Comparison of ENCODE assay signal across 26 cellular contexts in genomic region chr4:24279492-24279891, GRCh38.
DNase-seq lines count a peak whose midpoint lies in the region; ATAC-seq, FAIRE-seq and TF ChIP-seq lines count a peak whose summit lies in the region.
"Had no signal": no experiment of that assay in that cellular context is flagged by ENCODE, and none has a peak within 500 bp of the region (broad histone marks: within the 10 kb centered on the region; RNA-seq: fewer than 3 reads in every experiment).

No MANE protein-coding gene starts in this region.

- CTCF ChIA-PET in HepG2 (lab: Yijun Ruan, JAX; ENCODE audit: low intra/inter-chr PET ratio, low total read pairs) = no interaction called here

- H3K4me2 ChIP-seq in HepG2 (ENCODE audit: low read depth, low read length) = no peak overlapping the region
- H3K4me2 ChIP-seq: SK-N-SH had no signal

- TF ChIP-seq POLR2A in HepG2 (IDR thresholded peaks at IDR 0.05; ENCODE audit: insufficient read depth in 1 of 2, low read depth in 2 of 2, low read length in 2 of 2) = no peak

- H3K27me3 ChIP-seq in liver (ENCODE audit: control insufficient read depth in 4 of 4, insufficient read depth in 4 of 4, low read length in 3 of 4) (no peaks in the 10 kb centered on the region), HepG2 (ENCODE audit: control insufficient read depth in 1 of 2, insufficient read depth in 2 of 2, low read length in 2 of 2) (no peaks in the 10 kb centered on the region), heart right ventricle (no peaks in the 10 kb centered on the region), skeletal muscle tissue (ENCODE audit: control insufficient read depth in 3 of 3, insufficient read depth in 3 of 3, low read length in 3 of 3) (no peaks in the 10 kb centered on the region)

- TF ChIP-seq RAD21 in liver (IDR thresholded peaks at IDR 0.05) = no peak
- TF ChIP-seq RAD21 in HepG2 (CRISPR knock-in tag; IDR thresholded peaks at IDR 0.05) = no peak

- no peak overlapping the region for H2AFZ ChIP-seq in HepG2 (ENCODE audit: low read length)

- no TSS peak for BruUV-seq in HepG2 (replicated peaks; lab: Mats Ljungman, UMichigan)

- peaks cover 0 to 22% (median 15%) of the 10 kb centered on the region in 4 donors for H3K4me1 ChIP-seq in liver (ENCODE audit: control insufficient read depth in 4 of 4, insufficient read depth in 4 of 4, low read length in 3 of 4)
- H3K4me1 ChIP-seq in HepG2 (ENCODE audit: insufficient read depth, low read length) = no peaks in the 10 kb centered on the region
- H3K4me1 ChIP-seq in heart right ventricle = peaks cover 0 to 4% (median 0%) of the 10 kb centered on the region in 9 donors
- peaks cover 5 to 12% (median 5%) of the 10 kb centered on the region in 3 donors for H3K4me1 ChIP-seq in skeletal muscle tissue (ENCODE audit: control insufficient read depth in 3 of 3, insufficient read depth in 3 of 3, low read length in 3 of 3)

- H3K27ac ChIP-seq in liver (ENCODE audit: low read depth in 1 of 2, low read length in 2 of 2) (peak overlapping the region; percentile 73 to 86), HepG2 (ENCODE audit: extremely low read length, insufficient read depth, low read length) (no peak overlapping the region), heart right ventricle (peak overlapping the region in 4 of 10 donors; percentile 18 to 42 (median 24)), skeletal muscle tissue (ENCODE audit: low read depth, low read length) (no peak overlapping the region)
- H3K27ac ChIP-seq: HL-60 had no signal

- TF ChIP-seq EP300 in HepG2 (IDR thresholded peaks at IDR 0.05; ENCODE audit: low read depth in 2 of 2, low read length in 2 of 2) = no peak
- no peak for TF ChIP-seq EP300 in HepG2 (CRISPR knock-in tag; IDR thresholded peaks at IDR 0.05; ENCODE audit: borderline replicate concordance)

- WGBS in liver = 62% methylated on average over 8 of the region's 8 CpGs
- WGBS in HepG2 (ENCODE audit: low lambda C conversion rate) = 44% methylated on average over 8 of the region's 8 CpGs
- 68 to 75% methylated on average over 8 of the region's 8 CpGs for WGBS in heart right ventricle, 2 donors

- H3K4me3 ChIP-seq in liver (ENCODE audit: low read depth in 1 of 3, low read length in 3 of 3) (peak overlapping the region in 1 of 3 donors; percentile 18), HepG2 (replicated peaks in 1 of 3; ENCODE audit: insufficient read depth in 1 of 3, low read depth in 2 of 3, low read length in 3 of 3) (no peak overlapping the region), heart right ventricle (peak overlapping the region in 2 of 10 donors; percentile 5 to 27), skeletal muscle tissue (ENCODE audit: low read length in 3 of 3) (peak overlapping the region; percentile 23 to 64 (median 56))
- H3K4me3 ChIP-seq: GM12878 had no signal

- intact Hi-C loops in HepG2 (cut with micrococcal nuclease; ENCODE audit: unreplicated experiment) (no loop called here), heart right ventricle (cut with DNase I) (loop anchor here in 1 of 10 donors (10.0 kb wide), 1 partner anchor 125 kb away; no protein-coding TSS in a partner anchor)

- DNase-seq in HepG2 (ENCODE audit: low spot score) (no peak), heart right ventricle (no peak), left lobe of liver (ENCODE audit: low spot score) (peak; percentile 45), epidermal melanocyte (ENCODE audit: insufficient read length, low spot score) (no peak)
- DNase-seq: 8988T, ACHN, DMS153, DND-41, HCEC 1CT, Karpas-422, NCI-H1092, NCI-H1417 treated with DMSO at 0.1 percent for 48 hours, NCI-H1694 treated with DMSO at 0.1 percent for 48 hours, NCI-H2081, NCI-H2171, NCI-H226, NCI-H510A, NCI-H69, SK-N-SH had no signal

- H3K36me3 ChIP-seq in liver (ENCODE audit: control insufficient read depth in 4 of 4, insufficient read depth in 3 of 4, low read depth in 1 of 4, low read length in 3 of 4) (no peaks in the 10 kb centered on the region), HepG2 (replicated peaks in 1 of 2; ENCODE audit: control insufficient read depth in 1 of 2, insufficient read depth in 2 of 2, low read length in 2 of 2) (no peaks in the 10 kb centered on the region), heart right ventricle (no peaks in the 10 kb centered on the region), skeletal muscle tissue (ENCODE audit: control insufficient read depth in 3 of 3, insufficient read depth in 3 of 3, low read length in 3 of 3) (no peaks in the 10 kb centered on the region)

- TF ChIP-seq CTCF in liver (IDR thresholded peaks at IDR 0.05; ENCODE audit: low read depth, low read length, missing input control) = no peak
- TF ChIP-seq CTCF in HepG2 (CRISPR knock-in tag; IDR thresholded peaks at IDR 0.05) = no peak
- no peak for TF ChIP-seq CTCF in heart right ventricle (IDR thresholded peaks at IDR 0.05)

- FAIRE-seq in HepG2 (lab: Jason Lieb, UNC) = no peak
- FAIRE-seq: GM12878 had no signal

- H3K9me3 ChIP-seq in liver (ENCODE audit: control insufficient read depth in 4 of 4, low read length in 3 of 4) = no peaks in the 10 kb centered on the region
- no peaks in the 10 kb centered on the region for H3K9me3 ChIP-seq in HepG2 (ENCODE audit: low read length)
- H3K9me3 ChIP-seq in heart right ventricle = no peaks in the 10 kb centered on the region
- no peaks in the 10 kb centered on the region for H3K9me3 ChIP-seq in skeletal muscle tissue (ENCODE audit: control insufficient read depth in 3 of 3, low read length in 3 of 3)
- H3K9me3 ChIP-seq: SK-N-SH had no signal

- POLR2A ChIA-PET in HepG2 (lab: Yijun Ruan, JAX) = no interaction called here

- no peaks in the 10 kb centered on the region for H3K79me2 ChIP-seq in HepG2 (ENCODE audit: insufficient read depth, low read length)

- H3K9ac ChIP-seq in liver (ENCODE audit: low read depth in 1 of 2, low read length in 2 of 2) (peak overlapping the region in 1 of 2 donors; percentile 71), HepG2 (ENCODE audit: insufficient read depth, low read depth, low read length) (no peak overlapping the region), skeletal muscle tissue (ENCODE audit: low read depth in 1 of 3, low read length in 3 of 3) (peak overlapping the region in 1 of 3 donors; percentile 51)
- H3K9ac ChIP-seq: SK-N-SH had no signal

- H4K20me1 ChIP-seq in HepG2 (ENCODE audit: insufficient read depth, low read length) = no peaks in the 10 kb centered on the region

- ATAC-seq in HepG2 = no peak
- ATAC-seq in heart right ventricle = peak in 5 of 8 donors; percentile 49 to 70 (median 63)
- ATAC-seq in left lobe of liver = peak; percentile 40
- ATAC-seq in HG02678 (IDR thresholded peaks at IDR 0.05; ENCODE audit: unreplicated experiment) = no peak
- no peak for ATAC-seq in HG02973 (IDR thresholded peaks at IDR 0.05; ENCODE audit: unreplicated experiment)
- ATAC-seq: GM12878, Panc1 had no signal

- in situ Hi-C loops in HepG2 (cut with HindIII; ENCODE audit: extremely low pct_ligation_motif_present, low pct_unique_long_range_greater_than_20kb) = no loop called here

TF ChIP-seq in liver, 16 proteins besides CTCF, POLR2A, EP300 and RAD21:
- TF ChIP-seq JUND (IDR thresholded peaks at IDR 0.05) (no peak), FOXA2 (IDR thresholded peaks at IDR 0.05) (no peak), EGR1 (IDR thresholded peaks at IDR 0.05; ENCODE audit: low read depth in 2 of 2) (no peak), FOXA1 (IDR thresholded peaks at IDR 0.05) (no peak)
- TF ChIP-seq, protein P1, sequence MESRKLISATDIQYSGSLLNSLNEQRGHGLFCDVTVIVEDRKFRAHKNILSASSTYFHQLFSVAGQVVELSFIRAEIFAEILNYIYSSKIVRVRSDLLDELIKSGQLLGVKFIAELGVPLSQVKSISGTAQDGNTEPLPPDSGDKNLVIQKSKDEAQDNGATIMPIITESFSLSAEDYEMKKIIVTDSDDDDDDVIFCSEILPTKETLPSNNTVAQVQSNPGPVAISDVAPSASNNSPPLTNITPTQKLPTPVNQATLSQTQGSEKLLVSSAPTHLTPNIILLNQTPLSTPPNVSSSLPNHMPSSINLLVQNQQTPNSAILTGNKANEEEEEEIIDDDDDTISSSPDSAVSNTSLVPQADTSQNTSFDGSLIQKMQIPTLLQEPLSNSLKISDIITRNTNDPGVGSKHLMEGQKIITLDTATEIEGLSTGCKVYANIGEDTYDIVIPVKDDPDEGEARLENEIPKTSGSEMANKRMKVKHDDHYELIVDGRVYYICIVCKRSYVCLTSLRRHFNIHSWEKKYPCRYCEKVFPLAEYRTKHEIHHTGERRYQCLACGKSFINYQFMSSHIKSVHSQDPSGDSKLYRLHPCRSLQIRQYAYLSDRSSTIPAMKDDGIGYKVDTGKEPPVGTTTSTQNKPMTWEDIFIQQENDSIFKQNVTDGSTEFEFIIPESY (IDR thresholded peaks at IDR 0.05) = no peak

TF ChIP-seq in HepG2, 621 proteins besides CTCF, POLR2A, EP300 and RAD21 (continues in another document):
- no peak for TF ChIP-seq POLR2AphosphoS5 (IDR thresholded peaks at IDR 0.05; ENCODE audit: low read depth, low read length)
- TF ChIP-seq FOXJ3 (CRISPR knock-in tag; IDR thresholded peaks at IDR 0.05; ENCODE audit: borderline replicate concordance) = no peak
- no peak for TF ChIP-seq ZNF382 (CRISPR knock-in tag; IDR thresholded peaks at IDR 0.05; ENCODE audit: borderline replicate concordance)
- TF ChIP-seq SOX6 (IDR thresholded peaks at IDR 0.05) = no peak
- TF ChIP-seq SOX6 (CRISPR knock-in tag; IDR thresholded peaks at IDR 0.05) = no peak
- TF ChIP-seq ZZZ3 (CRISPR knock-in tag; IDR thresholded peaks at IDR 0.05; ENCODE audit: borderline replicate concordance) = no peak
- no peak for TF ChIP-seq ZSCAN22 (CRISPR knock-in tag; IDR thresholded peaks at IDR 0.05)
- no peak for TF ChIP-seq NFE2L2 (IDR thresholded peaks at IDR 0.05; ENCODE audit: low read length)
- no peak for TF ChIP-seq HNRNPUL1 (IDR thresholded peaks at IDR 0.05; ENCODE audit: low read depth, low read length)
- TF ChIP-seq NFIB (CRISPR knock-in tag; IDR thresholded peaks at IDR 0.05; ENCODE audit: borderline replicate concordance) = no peak
- no peak for TF ChIP-seq HNRNPL (IDR thresholded peaks at IDR 0.05; ENCODE audit: low read depth, low read length)
- no peak for TF ChIP-seq NFYB (CRISPR knock-in tag; IDR thresholded peaks at IDR 0.05)
- no peak for TF ChIP-seq TAF1 (CRISPR knock-in tag; IDR thresholded peaks at IDR 0.05)
- no peak for TF ChIP-seq ZFX (CRISPR knock-in tag; IDR thresholded peaks at IDR 0.05; ENCODE audit: low read depth)
- no peak for TF ChIP-seq ZNF124 (CRISPR knock-in tag; IDR thresholded peaks at IDR 0.05)
- TF ChIP-seq, protein P2, sequence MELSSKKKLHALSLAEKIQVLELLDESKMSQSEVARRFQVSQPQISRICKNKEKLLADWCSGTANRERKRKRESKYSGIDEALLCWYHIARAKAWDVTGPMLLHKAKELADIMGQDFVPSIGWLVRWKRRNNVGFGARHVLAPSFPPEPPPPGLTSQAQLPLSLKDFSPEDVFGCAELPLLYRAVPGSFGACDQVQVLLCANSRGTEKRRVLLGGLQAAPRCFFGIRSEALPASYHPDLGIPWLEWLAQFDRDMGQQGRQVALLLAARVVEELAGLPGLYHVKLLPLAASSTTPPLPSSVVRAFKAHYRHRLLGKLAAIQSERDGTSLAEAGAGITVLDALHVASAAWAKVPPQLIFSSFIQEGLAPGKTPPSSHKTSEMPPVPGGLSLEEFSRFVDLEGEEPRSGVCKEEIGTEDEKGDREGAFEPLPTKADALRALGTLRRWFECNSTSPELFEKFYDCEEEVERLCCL (CRISPR knock-in tag; IDR thresholded peaks at IDR 0.05; ENCODE audit: borderline replicate concordance) = no peak

Comparison
In these comparisons a context has a peak if more than half of its experiments do, and no peak if none do; other contexts are left out.
1. H3K27ac ChIP-seq: peak in liver (2 of 2); none in HepG2 (single experiment) and skeletal muscle tissue (single experiment).
2. H3K4me3 ChIP-seq: peak in skeletal muscle tissue (3 of 3); none in HepG2 (0 of 3).
3. ATAC-seq: peak in heart right ventricle (5 of 8) and left lobe of liver (single experiment); none in HepG2 (single experiment), HG02678 (single experiment) and HG02973 (single experiment).